In the genomic region with DNA sequence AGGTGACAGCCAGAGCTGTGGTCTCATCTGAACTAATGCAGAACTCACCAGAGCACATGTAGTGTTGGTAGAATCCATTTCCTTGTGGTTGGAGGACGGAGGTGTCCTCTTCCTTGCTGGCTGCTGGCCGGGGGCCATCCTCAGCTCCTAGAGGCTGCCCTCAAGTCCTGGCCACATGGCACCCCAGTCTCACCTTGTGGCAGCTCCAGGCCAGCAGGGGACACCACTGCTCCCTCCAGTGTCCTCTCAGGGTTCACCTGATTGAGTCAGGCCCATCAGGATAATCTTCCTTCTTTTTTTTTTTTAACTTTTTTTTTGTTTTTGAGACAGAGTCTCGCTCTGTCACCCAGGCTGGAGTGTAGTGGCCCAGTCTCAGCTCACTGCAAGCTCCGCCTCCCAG, we compare ENCODE assay signal across 1 cellular context.
TF ChIP-seq lines count a peak whose summit lies in the region.

No MANE protein-coding gene starts in this region.

TF ChIP-seq in K562, 482 proteins besides CTCF, POLR2A, EP300 and RAD21:
- peak; percentile 36; the same call in 1 of the 2 replicates for TF ChIP-seq MYC (IDR thresholded peaks at IDR 0.05; ENCODE audit: low read depth, low read length)
- TF ChIP-seq MYC (CRISPR knock-in tag; IDR thresholded peaks at IDR 0.05; ENCODE audit: borderline replicate concordance, low read depth) = no peak
- TF ChIP-seq, protein P1, sequence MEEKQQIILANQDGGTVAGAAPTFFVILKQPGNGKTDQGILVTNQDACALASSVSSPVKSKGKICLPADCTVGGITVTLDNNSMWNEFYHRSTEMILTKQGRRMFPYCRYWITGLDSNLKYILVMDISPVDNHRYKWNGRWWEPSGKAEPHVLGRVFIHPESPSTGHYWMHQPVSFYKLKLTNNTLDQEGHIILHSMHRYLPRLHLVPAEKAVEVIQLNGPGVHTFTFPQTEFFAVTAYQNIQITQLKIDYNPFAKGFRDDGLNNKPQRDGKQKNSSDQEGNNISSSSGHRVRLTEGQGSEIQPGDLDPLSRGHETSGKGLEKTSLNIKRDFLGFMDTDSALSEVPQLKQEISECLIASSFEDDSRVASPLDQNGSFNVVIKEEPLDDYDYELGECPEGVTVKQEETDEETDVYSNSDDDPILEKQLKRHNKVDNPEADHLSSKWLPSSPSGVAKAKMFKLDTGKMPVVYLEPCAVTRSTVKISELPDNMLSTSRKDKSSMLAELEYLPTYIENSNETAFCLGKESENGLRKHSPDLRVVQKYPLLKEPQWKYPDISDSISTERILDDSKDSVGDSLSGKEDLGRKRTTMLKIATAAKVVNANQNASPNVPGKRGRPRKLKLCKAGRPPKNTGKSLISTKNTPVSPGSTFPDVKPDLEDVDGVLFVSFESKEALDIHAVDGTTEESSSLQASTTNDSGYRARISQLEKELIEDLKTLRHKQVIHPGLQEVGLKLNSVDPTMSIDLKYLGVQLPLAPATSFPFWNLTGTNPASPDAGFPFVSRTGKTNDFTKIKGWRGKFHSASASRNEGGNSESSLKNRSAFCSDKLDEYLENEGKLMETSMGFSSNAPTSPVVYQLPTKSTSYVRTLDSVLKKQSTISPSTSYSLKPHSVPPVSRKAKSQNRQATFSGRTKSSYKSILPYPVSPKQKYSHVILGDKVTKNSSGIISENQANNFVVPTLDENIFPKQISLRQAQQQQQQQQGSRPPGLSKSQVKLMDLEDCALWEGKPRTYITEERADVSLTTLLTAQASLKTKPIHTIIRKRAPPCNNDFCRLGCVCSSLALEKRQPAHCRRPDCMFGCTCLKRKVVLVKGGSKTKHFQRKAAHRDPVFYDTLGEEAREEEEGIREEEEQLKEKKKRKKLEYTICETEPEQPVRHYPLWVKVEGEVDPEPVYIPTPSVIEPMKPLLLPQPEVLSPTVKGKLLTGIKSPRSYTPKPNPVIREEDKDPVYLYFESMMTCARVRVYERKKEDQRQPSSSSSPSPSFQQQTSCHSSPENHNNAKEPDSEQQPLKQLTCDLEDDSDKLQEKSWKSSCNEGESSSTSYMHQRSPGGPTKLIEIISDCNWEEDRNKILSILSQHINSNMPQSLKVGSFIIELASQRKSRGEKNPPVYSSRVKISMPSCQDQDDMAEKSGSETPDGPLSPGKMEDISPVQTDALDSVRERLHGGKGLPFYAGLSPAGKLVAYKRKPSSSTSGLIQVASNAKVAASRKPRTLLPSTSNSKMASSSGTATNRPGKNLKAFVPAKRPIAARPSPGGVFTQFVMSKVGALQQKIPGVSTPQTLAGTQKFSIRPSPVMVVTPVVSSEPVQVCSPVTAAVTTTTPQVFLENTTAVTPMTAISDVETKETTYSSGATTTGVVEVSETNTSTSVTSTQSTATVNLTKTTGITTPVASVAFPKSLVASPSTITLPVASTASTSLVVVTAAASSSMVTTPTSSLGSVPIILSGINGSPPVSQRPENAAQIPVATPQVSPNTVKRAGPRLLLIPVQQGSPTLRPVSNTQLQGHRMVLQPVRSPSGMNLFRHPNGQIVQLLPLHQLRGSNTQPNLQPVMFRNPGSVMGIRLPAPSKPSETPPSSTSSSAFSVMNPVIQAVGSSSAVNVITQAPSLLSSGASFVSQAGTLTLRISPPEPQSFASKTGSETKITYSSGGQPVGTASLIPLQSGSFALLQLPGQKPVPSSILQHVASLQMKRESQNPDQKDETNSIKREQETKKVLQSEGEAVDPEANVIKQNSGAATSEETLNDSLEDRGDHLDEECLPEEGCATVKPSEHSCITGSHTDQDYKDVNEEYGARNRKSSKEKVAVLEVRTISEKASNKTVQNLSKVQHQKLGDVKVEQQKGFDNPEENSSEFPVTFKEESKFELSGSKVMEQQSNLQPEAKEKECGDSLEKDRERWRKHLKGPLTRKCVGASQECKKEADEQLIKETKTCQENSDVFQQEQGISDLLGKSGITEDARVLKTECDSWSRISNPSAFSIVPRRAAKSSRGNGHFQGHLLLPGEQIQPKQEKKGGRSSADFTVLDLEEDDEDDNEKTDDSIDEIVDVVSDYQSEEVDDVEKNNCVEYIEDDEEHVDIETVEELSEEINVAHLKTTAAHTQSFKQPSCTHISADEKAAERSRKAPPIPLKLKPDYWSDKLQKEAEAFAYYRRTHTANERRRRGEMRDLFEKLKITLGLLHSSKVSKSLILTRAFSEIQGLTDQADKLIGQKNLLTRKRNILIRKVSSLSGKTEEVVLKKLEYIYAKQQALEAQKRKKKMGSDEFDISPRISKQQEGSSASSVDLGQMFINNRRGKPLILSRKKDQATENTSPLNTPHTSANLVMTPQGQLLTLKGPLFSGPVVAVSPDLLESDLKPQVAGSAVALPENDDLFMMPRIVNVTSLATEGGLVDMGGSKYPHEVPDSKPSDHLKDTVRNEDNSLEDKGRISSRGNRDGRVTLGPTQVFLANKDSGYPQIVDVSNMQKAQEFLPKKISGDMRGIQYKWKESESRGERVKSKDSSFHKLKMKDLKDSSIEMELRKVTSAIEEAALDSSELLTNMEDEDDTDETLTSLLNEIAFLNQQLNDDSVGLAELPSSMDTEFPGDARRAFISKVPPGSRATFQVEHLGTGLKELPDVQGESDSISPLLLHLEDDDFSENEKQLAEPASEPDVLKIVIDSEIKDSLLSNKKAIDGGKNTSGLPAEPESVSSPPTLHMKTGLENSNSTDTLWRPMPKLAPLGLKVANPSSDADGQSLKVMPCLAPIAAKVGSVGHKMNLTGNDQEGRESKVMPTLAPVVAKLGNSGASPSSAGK (IDR thresholded peaks at IDR 0.05) = peak; percentile 60
- TF ChIP-seq DNMT1 (IDR thresholded peaks at IDR 0.05) = no peak
- peak; percentile 94 for TF ChIP-seq ZNF134 (CRISPR knock-in tag; conservative IDR thresholded peaks at IDR 0.05)
- no peak for TF ChIP-seq PRPF4 (IDR thresholded peaks at IDR 0.05; ENCODE audit: insufficient read depth, low read depth, low read length, poor library complexity, severe bottlenecking)
- TF ChIP-seq, protein P2, sequence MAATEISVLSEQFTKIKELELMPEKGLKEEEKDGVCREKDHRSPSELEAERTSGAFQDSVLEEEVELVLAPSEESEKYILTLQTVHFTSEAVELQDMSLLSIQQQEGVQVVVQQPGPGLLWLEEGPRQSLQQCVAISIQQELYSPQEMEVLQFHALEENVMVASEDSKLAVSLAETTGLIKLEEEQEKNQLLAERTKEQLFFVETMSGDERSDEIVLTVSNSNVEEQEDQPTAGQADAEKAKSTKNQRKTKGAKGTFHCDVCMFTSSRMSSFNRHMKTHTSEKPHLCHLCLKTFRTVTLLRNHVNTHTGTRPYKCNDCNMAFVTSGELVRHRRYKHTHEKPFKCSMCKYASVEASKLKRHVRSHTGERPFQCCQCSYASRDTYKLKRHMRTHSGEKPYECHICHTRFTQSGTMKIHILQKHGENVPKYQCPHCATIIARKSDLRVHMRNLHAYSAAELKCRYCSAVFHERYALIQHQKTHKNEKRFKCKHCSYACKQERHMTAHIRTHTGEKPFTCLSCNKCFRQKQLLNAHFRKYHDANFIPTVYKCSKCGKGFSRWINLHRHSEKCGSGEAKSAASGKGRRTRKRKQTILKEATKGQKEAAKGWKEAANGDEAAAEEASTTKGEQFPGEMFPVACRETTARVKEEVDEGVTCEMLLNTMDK (IDR thresholded peaks at IDR 0.05; ENCODE audit: borderline replicate concordance, insufficient read depth, low read depth, low read length, poor library complexity, severe bottlenecking) = peak; percentile 59
- TF ChIP-seq ELF2 (CRISPR knock-in tag; IDR thresholded peaks at IDR 0.05) = no peak
- TF ChIP-seq ZNF384 (IDR thresholded peaks at IDR 0.05; ENCODE audit: low read depth, low read length) = 0 out of 2 replicates have a peak, but pooled peaks have one; percentile 31
- peak in 1 of 2 experiments; percentile 85 for TF ChIP-seq E2F6 (IDR thresholded peaks at IDR 0.05; ENCODE audit: borderline replicate concordance in 1 of 2, extremely low read depth in 1 of 2, insufficient read depth in 1 of 2, insufficient read length in 1 of 2, low read depth in 1 of 2, low read length in 1 of 2, poor library complexity in 1 of 2, severe bottlenecking in 1 of 2)
- no peak for TF ChIP-seq PHTF2 (CRISPR knock-in tag; IDR thresholded peaks at IDR 0.05)
- TF ChIP-seq, protein P3, sequence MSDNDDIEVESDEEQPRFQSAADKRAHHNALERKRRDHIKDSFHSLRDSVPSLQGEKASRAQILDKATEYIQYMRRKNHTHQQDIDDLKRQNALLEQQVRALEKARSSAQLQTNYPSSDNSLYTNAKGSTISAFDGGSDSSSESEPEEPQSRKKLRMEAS (CRISPR knock-in tag; IDR thresholded peaks at IDR 0.05) = peak; percentile 56
- TF ChIP-seq CEBPB (tag; IDR thresholded peaks at IDR 0.05) = no peak
- TF ChIP-seq ZNF253 (CRISPR knock-in tag; conservative IDR thresholded peaks at IDR 0.05) = no peak
- no peak for TF ChIP-seq ZFP91 (CRISPR knock-in tag; IDR thresholded peaks at IDR 0.05)
- TF ChIP-seq L3MBTL2 (IDR thresholded peaks at IDR 0.05) = peak; percentile 74
- TF ChIP-seq NR3C1 (CRISPR knock-in tag; IDR thresholded peaks at IDR 0.05) = no peak
- no peak for TF ChIP-seq SIN3A (IDR thresholded peaks at IDR 0.05; ENCODE audit: borderline replicate concordance in 2 of 2, control insufficient read depth in 1 of 2, low read depth in 2 of 2, low read length in 2 of 2)
